Comparison of ENCODE assay signal across 31 cellular contexts in genomic region chr3:63644212-63644777, GRCh38. TPM values are rescaled to one million over a fixed set of nuclear protein-coding genes. Genes with fewer than 3 reads are reported as not detected.
A peak's percentile ranks its signal among the peaks of the same experiment; 100 is the strongest.
DNase-seq lines count a peak whose midpoint lies in the region; TF ChIP-seq lines count a peak whose summit lies in the region.
"Had no signal": no experiment of that assay in that cellular context is flagged by ENCODE, and none has a peak within 500 bp of the region (broad histone marks: within the 10 kb centered on the region; RNA-seq: fewer than 3 reads in every experiment).

No MANE protein-coding gene starts in this region.

- H3K4me1 ChIP-seq in NT2/D1 (ENCODE audit: insufficient read depth, insufficient read length): no peaks in the 10 kb centered on the region
- no peaks in the 10 kb centered on the region for H3K4me1 ChIP-seq in testis
- H3K4me1 ChIP-seq: sigmoid colon, SJSA1, uterus had no signal

- no peak for TF ChIP-seq CTCF in GM13976 (IDR thresholded peaks at IDR 0.05; ENCODE audit: borderline replicate concordance, control extremely low read depth, extremely low read depth, insufficient read depth, missing control alignments)
- no peak for TF ChIP-seq CTCF in testis (IDR thresholded peaks at IDR 0.05)

- no peaks in the 10 kb centered on the region for H3K27me3 ChIP-seq in NT2/D1 (ENCODE audit: insufficient read depth, insufficient read length)
- H3K27me3 ChIP-seq in testis: no peaks in the 10 kb centered on the region
- H3K27me3 ChIP-seq: brain microvascular endothelial cell, dorsolateral prefrontal cortex, sigmoid colon, SJSA1, uterus had no signal

- H3K9ac ChIP-seq in NT2/D1 (ENCODE audit: insufficient read length, low read depth): peak overlapping the region; percentile 33
- H3K9ac ChIP-seq: KMS-11 had no signal

- no peak overlapping the region for H3K27ac ChIP-seq in testis
- H3K27ac ChIP-seq: brain microvascular endothelial cell, dorsolateral prefrontal cortex, KMS-11, sigmoid colon, SJSA1, thoracic aorta, uterus had no signal

- H3K36me3 ChIP-seq in NT2/D1 (ENCODE audit: insufficient read depth, insufficient read length, low read length): no peaks in the 10 kb centered on the region
- H3K36me3 ChIP-seq in testis (ENCODE audit: low read depth, missing control alignments): no peaks in the 10 kb centered on the region
- H3K36me3 ChIP-seq: brain microvascular endothelial cell, sigmoid colon, SJSA1, thoracic aorta, uterus had no signal

- H3K4me3 ChIP-seq in NT2/D1 (ENCODE audit: insufficient read length, low read depth) (peak overlapping the region; percentile 66), iPS-18c (ENCODE audit: insufficient read depth, low read depth, low read length) (peak overlapping the region; percentile 67; the same call in 1 of the 2 replicates), testis (no peak overlapping the region)
- H3K4me3 ChIP-seq: sigmoid colon, SJSA1, thoracic aorta, uterus had no signal

- TF ChIP-seq POLR2A in testis (IDR thresholded peaks at IDR 0.05) (no peak), erythroblast (IDR thresholded peaks at IDR 0.05; ENCODE audit: low read length) (no peak)

- intact Hi-C loops in testis (cut with DNase I; ENCODE audit: low total_unique reads): no loop called here

- in situ Hi-C loops in GM13976 (cut with MboI; ENCODE audit: low sequenced_read_pairs, unreplicated experiment): no loop called here

- 46 to 56% methylated on average over 5 of the region's 5 CpGs for WGBS in testis, 2 donors

- DNase-seq in NCI-H82 (lab: John Stamatoyannopoulos, UW) (peak; percentile 64), NCI-H82 treated with DMSO at 0.1 percent for 48 hours (lab: John Stamatoyannopoulos, UW; ENCODE audit: unreplicated experiment) (no peak), NT2/D1 (ENCODE audit: low read depth, low spot score) (peak; percentile 28), medulla oblongata (ENCODE audit: extremely low spot score) (no peak), GM13976 (ENCODE audit: low spot score) (no peak), testis (no peak), erythroblast (lab: John Stamatoyannopoulos, UW) (no peak)
- DNase-seq: activated CD4-positive, alpha-beta memory T cell treated with anti-CD3 and anti-CD28 coated beads for 36 hours; activated CD8-positive, alpha-beta memory T cell treated with anti-CD3 and anti-CD28 coated beads, Interleukin-2, amount 50 U/mL, for 4 hours; activated naive CD4-positive, alpha-beta T cell treated with anti-CD3 and anti-CD28 coated beads, Interleukin-2, amount 50 U/mL, for 16 hours; amniotic stem cell; brain microvascular endothelial cell; CD4-positive, alpha-beta memory T cell; mammary epithelial cell; NCI-H1694 treated with DMSO at 0.1 percent for 48 hours; NCI-H226; NCI-H774; RPMI8226; sigmoid colon; stimulated activated CD4-positive, alpha-beta T cell treated with anti-CD3 and anti-CD28 coated beads, Interleukin-15, amount 100 ng/mL, for 24 hours; stimulated activated naive CD4-positive, alpha-beta T cell treated with Interleukin-2 at 50 U/mL for 16 hours; uterus had no signal

- H3K9me3 ChIP-seq in NT2/D1 (ENCODE audit: insufficient read depth, low read length) (no peaks in the 10 kb centered on the region), iPS-18c (ENCODE audit: control insufficient read depth, insufficient read depth, low read length) (no peaks in the 10 kb centered on the region), testis (no peaks in the 10 kb centered on the region)
- H3K9me3 ChIP-seq: sigmoid colon, SJSA1, thoracic aorta, uterus had no signal

RNA-seq across cellular contexts. Expression of gene SNTN, which starts 8.2 kb away (rescaled TPM):
- total RNA-seq in testis: not detected
- polyA plus RNA-seq in testis (ENCODE audit: insufficient read depth, low read depth, low replicate concordance): 2.3 TPM
- total RNA-seq: A673; activated CD4-positive, alpha-beta memory T cell treated with anti-CD3 and anti-CD28 coated beads for 36 hours; CD4-positive, alpha-beta memory T cell; cerebellum; endothelial cell of umbilical vein; mammary epithelial cell; sigmoid colon; SJSA1; T-helper 1 cell treated with Interleukin-12 subunit alpha and Interleukin-12 subunit beta and Interleukin-4 antibody, amounts not matched to agents 30 ng/mL and 1 ng/mL, for 36 hours; thoracic aorta had no signal
- polyA plus RNA-seq: CD4-positive, alpha-beta memory T cell; endothelial cell of umbilical vein; mammary epithelial cell; sigmoid colon had no signal

Comparison
In these comparisons a context has a peak if more than half of its experiments do, and no peak if none do; other contexts are left out.
1. DNase-seq: peak in NCI-H82 (single experiment) and NT2/D1 (single experiment); none in NCI-H82 treated with DMSO at 0.1 percent for 48 hours (single experiment), medulla oblongata (single experiment), GM13976 (single experiment), testis (single experiment) and erythroblast (0 of 2).
2. H3K4me3 ChIP-seq: peak in NT2/D1 (single experiment) and iPS-18c (single experiment); none in testis (0 of 2).